In the genomic region with DNA sequence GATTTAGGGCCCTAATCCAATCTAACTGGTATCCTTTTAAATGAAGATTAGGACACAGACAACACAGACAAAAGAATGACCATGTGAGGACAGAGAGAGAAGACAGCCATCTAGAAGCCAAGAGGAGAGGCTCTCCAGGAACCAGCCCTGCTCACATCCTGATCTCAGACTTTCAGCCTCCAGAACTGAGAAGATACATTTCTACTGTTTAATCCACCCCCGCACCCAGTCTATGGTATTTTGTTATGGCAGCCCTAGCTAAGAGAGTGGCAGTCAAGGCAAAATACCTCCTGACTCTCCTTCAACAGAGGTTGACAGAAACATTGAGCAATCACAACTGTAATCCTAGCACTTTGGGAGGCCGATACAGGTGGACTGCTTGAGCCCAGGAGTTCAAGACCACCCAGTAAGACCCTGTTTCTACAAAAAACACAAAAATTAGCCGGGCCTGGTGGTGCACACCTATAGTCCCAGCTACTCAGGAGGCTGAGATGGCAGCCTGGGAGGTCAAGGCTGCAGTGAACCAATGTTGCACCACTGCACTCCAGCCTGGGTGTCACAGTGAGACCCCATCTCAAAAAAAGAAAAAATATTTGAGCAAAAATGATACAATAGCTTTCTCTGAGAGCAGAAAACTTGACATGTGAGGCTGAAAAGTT, we compare ENCODE assay signal across 14 cellular contexts. TPM values are rescaled to one million over a fixed set of nuclear protein-coding genes. Genes with fewer than 3 reads are reported as not detected.
DNase-seq lines count a peak whose midpoint lies in the region; ATAC-seq and TF ChIP-seq lines count a peak whose summit lies in the region.
"Had no signal": no experiment of that assay in that cellular context is flagged by ENCODE, and none has a peak within 500 bp of the region (broad histone marks: within the 10 kb centered on the region; RNA-seq: fewer than 3 reads in every experiment).

No MANE protein-coding gene starts in this region.

- no peak overlapping the region for H3K4me3 ChIP-seq in right cardiac atrium (ENCODE audit: low read length)
- H3K4me3 ChIP-seq: A549, ascending aorta, thyroid gland had no signal

- peaks cover 17% of the 10 kb centered on the region for H3K36me3 Mint-ChIP-seq in activated CD8-positive, alpha-beta T cell treated with anti-CD3 and anti-CD28 coated beads for 36 hours (ENCODE audit: low read depth)
- H3K36me3 Mint-ChIP-seq in activated CD8-positive, alpha-beta T cell treated with anti-CD3 and anti-CD28 coated beads, Interleukin-2, amount 10 ng/mL, durations not matched to agents 7 days and 5 days (ENCODE audit: low read depth): peaks cover 21% of the 10 kb centered on the region
- peaks cover 11% of the 10 kb centered on the region for H3K36me3 Mint-ChIP-seq in WTC11
- peaks cover 9% of the 10 kb centered on the region for H3K36me3 Mint-ChIP-seq in progenitor cell of endocrine pancreas (ENCODE audit: insufficient read depth)

- H3K9me3 ChIP-seq in right cardiac atrium (ENCODE audit: control insufficient read depth, low read length): no peaks in the 10 kb centered on the region
- H3K9me3 ChIP-seq: A549, ascending aorta, thyroid gland had no signal

- no peak for TF ChIP-seq CTCF in activated CD8-positive, alpha-beta T cell treated with anti-CD3 and anti-CD28 coated beads for 36 hours (IDR thresholded peaks at IDR 0.05)
- TF ChIP-seq CTCF in WTC11 (IDR thresholded peaks at IDR 0.05) (no peak), progenitor cell of endocrine pancreas (IDR thresholded peaks at IDR 0.05; ENCODE audit: unreplicated experiment) (no peak)

- peaks cover 52% of the 10 kb centered on the region for H3K4me1 Mint-ChIP-seq in activated CD8-positive, alpha-beta T cell treated with anti-CD3 and anti-CD28 coated beads for 36 hours (ENCODE audit: low read depth)
- H3K4me1 Mint-ChIP-seq in activated CD8-positive, alpha-beta T cell treated with anti-CD3 and anti-CD28 coated beads, Interleukin-2, amount 10 ng/mL, durations not matched to agents 7 days and 5 days (ENCODE audit: low read depth): peaks cover 8% of the 10 kb centered on the region
- peaks cover 32% of the 10 kb centered on the region for H3K4me1 Mint-ChIP-seq in WTC11
- H3K4me1 Mint-ChIP-seq in progenitor cell of endocrine pancreas (ENCODE audit: low read depth): peaks cover 22% of the 10 kb centered on the region

- POLR2A ChIA-PET in activated CD8-positive, alpha-beta T cell treated with anti-CD3 and anti-CD28 coated beads for 36 hours (lab: Charles Lee): interaction anchor here (1.5 to 1.9 kb wide), 2 partner anchors 13 to 22 kb away, joined by 4 to 5 read pairs; no protein-coding TSS in a partner anchor
- POLR2A ChIA-PET in activated CD8-positive, alpha-beta T cell treated with anti-CD3 and anti-CD28 coated beads, Interleukin-2, amount 10 ng/mL, durations not matched to agents 7 days and 5 days (lab: Charles Lee): no interaction called here
- POLR2A ChIA-PET in WTC11 (lab: Charles Lee): no interaction called here

- intact Hi-C loops in activated CD8-positive, alpha-beta T cell treated with anti-CD3 and anti-CD28 coated beads for 36 hours (cut with micrococcal nuclease): no loop called here
- intact Hi-C loops in right cardiac atrium (cut with DNase I): no loop called here

- peak overlapping the region; percentile 62 for H3K27ac Mint-ChIP-seq in activated CD8-positive, alpha-beta T cell treated with anti-CD3 and anti-CD28 coated beads for 36 hours
- H3K27ac Mint-ChIP-seq in activated CD8-positive, alpha-beta T cell treated with anti-CD3 and anti-CD28 coated beads, Interleukin-2, amount 10 ng/mL, durations not matched to agents 7 days and 5 days: no peak overlapping the region
- peak overlapping the region; percentile 85 for H3K27ac Mint-ChIP-seq in WTC11
- peak overlapping the region; percentile 90 for H3K27ac Mint-ChIP-seq in progenitor cell of endocrine pancreas
- H3K27ac Mint-ChIP-seq: nephron had no signal

- H3K27me3 Mint-ChIP-seq in activated CD8-positive, alpha-beta T cell treated with anti-CD3 and anti-CD28 coated beads for 36 hours: no peaks in the 10 kb centered on the region
- no peaks in the 10 kb centered on the region for H3K27me3 Mint-ChIP-seq in activated CD8-positive, alpha-beta T cell treated with anti-CD3 and anti-CD28 coated beads, Interleukin-2, amount 10 ng/mL, durations not matched to agents 7 days and 5 days (ENCODE audit: low read depth)
- H3K27me3 Mint-ChIP-seq in WTC11 (ENCODE audit: low read depth) (no peaks in the 10 kb centered on the region), progenitor cell of endocrine pancreas (no peaks in the 10 kb centered on the region)

- H3K27ac ChIP-seq in right cardiac atrium (ENCODE audit: low read length): no peak overlapping the region
- H3K27ac ChIP-seq: A549, ascending aorta, thyroid gland had no signal

- no peaks in the 10 kb centered on the region for H3K27me3 ChIP-seq in right cardiac atrium (ENCODE audit: control insufficient read depth, insufficient read depth)
- H3K27me3 ChIP-seq: ascending aorta, thyroid gland had no signal

- peak; percentile 8 for DNase-seq in activated CD8-positive, alpha-beta T cell treated with anti-CD3 and anti-CD28 coated beads for 36 hours
- no peak for DNase-seq in activated CD8-positive, alpha-beta T cell treated with anti-CD3 and anti-CD28 coated beads, Interleukin-2, amount 10 ng/mL, durations not matched to agents 7 days and 5 days
- no peak for DNase-seq in WTC11 (ENCODE audit: low spot score)
- no peak for DNase-seq in right cardiac atrium
- DNase-seq in progenitor cell of endocrine pancreas (ENCODE audit: low spot score, unreplicated experiment): no peak
- no peak for DNase-seq in NCI-H524 treated with DMSO at 0.1 percent for 48 hours (lab: John Stamatoyannopoulos, UW)
- DNase-seq in OCI-M1 (lab: John Stamatoyannopoulos, UW): no peak
- no peak for DNase-seq in AG20443 (ENCODE audit: low spot score)
- DNase-seq: KG1, NCI-H1436 treated with DMSO at 0.1 percent for 48 hours, thyroid gland had no signal

- no peak overlapping the region for H3K4me3 Mint-ChIP-seq in activated CD8-positive, alpha-beta T cell treated with anti-CD3 and anti-CD28 coated beads for 36 hours
- H3K4me3 Mint-ChIP-seq in activated CD8-positive, alpha-beta T cell treated with anti-CD3 and anti-CD28 coated beads, Interleukin-2, amount 10 ng/mL, durations not matched to agents 7 days and 5 days: no peak overlapping the region
- H3K4me3 Mint-ChIP-seq in WTC11 (no peak overlapping the region), progenitor cell of endocrine pancreas (ENCODE audit: low read depth) (no peak overlapping the region)
- H3K4me3 Mint-ChIP-seq: nephron had no signal

- no peak for ATAC-seq in activated CD8-positive, alpha-beta T cell treated with anti-CD3 and anti-CD28 coated beads for 36 hours
- no peak for ATAC-seq in activated CD8-positive, alpha-beta T cell treated with anti-CD3 and anti-CD28 coated beads, Interleukin-2, amount 10 ng/mL, durations not matched to agents 7 days and 5 days
- ATAC-seq in WTC11 (peak; percentile 61), right cardiac atrium (peak; percentile 18 to 40)

- H3K9me3 Mint-ChIP-seq in activated CD8-positive, alpha-beta T cell treated with anti-CD3 and anti-CD28 coated beads for 36 hours: no peaks in the 10 kb centered on the region
- no peaks in the 10 kb centered on the region for H3K9me3 Mint-ChIP-seq in activated CD8-positive, alpha-beta T cell treated with anti-CD3 and anti-CD28 coated beads, Interleukin-2, amount 10 ng/mL, durations not matched to agents 7 days and 5 days (ENCODE audit: insufficient read depth)
- H3K9me3 Mint-ChIP-seq in WTC11 (peaks cover 9% of the 10 kb centered on the region), progenitor cell of endocrine pancreas (ENCODE audit: low read depth) (peaks cover 3% of the 10 kb centered on the region)
- H3K9me3 Mint-ChIP-seq: nephron had no signal

- peaks cover 3% of the 10 kb centered on the region for H3K4me1 ChIP-seq in right cardiac atrium (ENCODE audit: control insufficient read depth, insufficient read depth, low read length)
- H3K4me1 ChIP-seq: ascending aorta had no signal

- CTCF ChIA-PET in activated CD8-positive, alpha-beta T cell treated with anti-CD3 and anti-CD28 coated beads for 36 hours (lab: Charles Lee): interaction anchor here (1.1 kb wide), 1 partner anchor 9 kb away, joined by 3 read pairs; no protein-coding TSS in a partner anchor
- CTCF ChIA-PET in activated CD8-positive, alpha-beta T cell treated with anti-CD3 and anti-CD28 coated beads, Interleukin-2, amount 10 ng/mL, durations not matched to agents 7 days and 5 days (lab: Charles Lee): no interaction called here
- CTCF ChIA-PET in WTC11 (lab: Charles Lee): no interaction called here

- 93% methylated on average over 3 of the region's 3 CpGs for WGBS in right cardiac atrium

TF ChIP-seq in WTC11, 78 proteins besides CTCF, POLR2A, EP300 and RAD21 (continues in another document):
- TF ChIP-seq JUN (CRISPR knock-in tag; IDR thresholded peaks at IDR 0.05): no peak
- TF ChIP-seq SOX15 (CRISPR knock-in tag; IDR thresholded peaks at IDR 0.05): no peak
- no peak for TF ChIP-seq NFE2L1 (CRISPR knock-in tag; IDR thresholded peaks at IDR 0.05)
- TF ChIP-seq ETV6 (CRISPR knock-in tag; IDR thresholded peaks at IDR 0.05): no peak
- TF ChIP-seq, protein P1, sequence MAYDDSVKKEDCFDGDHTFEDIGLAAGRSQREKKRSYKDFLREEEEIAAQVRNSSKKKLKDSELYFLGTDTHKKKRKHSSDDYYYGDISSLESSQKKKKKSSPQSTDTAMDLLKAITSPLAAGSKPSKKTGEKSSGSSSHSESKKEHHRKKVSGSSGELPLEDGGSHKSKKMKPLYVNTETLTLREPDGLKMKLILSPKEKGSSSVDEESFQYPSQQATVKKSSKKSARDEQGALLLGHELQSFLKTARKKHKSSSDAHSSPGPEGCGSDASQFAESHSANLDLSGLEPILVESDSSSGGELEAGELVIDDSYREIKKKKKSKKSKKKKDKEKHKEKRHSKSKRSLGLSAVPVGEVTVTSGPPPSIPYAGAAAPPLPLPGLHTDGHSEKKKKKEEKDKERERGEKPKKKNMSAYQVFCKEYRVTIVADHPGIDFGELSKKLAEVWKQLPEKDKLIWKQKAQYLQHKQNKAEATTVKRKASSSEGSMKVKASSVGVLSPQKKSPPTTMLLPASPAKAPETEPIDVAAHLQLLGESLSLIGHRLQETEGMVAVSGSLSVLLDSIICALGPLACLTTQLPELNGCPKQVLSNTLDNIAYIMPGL (CRISPR knock-in tag; IDR thresholded peaks at IDR 0.05): no peak
- no peak for TF ChIP-seq OVOL2 (CRISPR knock-in tag; IDR thresholded peaks at IDR 0.05; ENCODE audit: borderline replicate concordance)

RNA-seq across cellular contexts. Expression of a gene that starts 34.7 kb away (rescaled TPM):
- total RNA-seq in activated CD8-positive, alpha-beta T cell treated with anti-CD3 and anti-CD28 coated beads for 36 hours: 10 to 100 TPM; 71.4 to 74.6 TPM
- 10 to 100 TPM; 64.3 to 68.3 TPM for total RNA-seq in activated CD8-positive, alpha-beta T cell treated with anti-CD3 and anti-CD28 coated beads, Interleukin-2, amount 10 ng/mL, durations not matched to agents 7 days and 5 days
- total RNA-seq in WTC11 (2021) (64.7 to 67.1 TPM (median 67.0 TPM) in 3 replicates), right cardiac atrium (10 to 100 TPM; 36.7 to 45.7 (median 41.4) TPM), progenitor cell of endocrine pancreas (69.0 and 74.2 TPM in 2 replicates)
- 12.7 TPM for polyA plus RNA-seq in right cardiac atrium

Comparison
In these comparisons a context has a peak if more than half of its experiments do, and no peak if none do; other contexts are left out.
1. ATAC-seq: peak in WTC11 (single experiment) and right cardiac atrium (2 of 2); none in activated CD8-positive, alpha-beta T cell treated with anti-CD3 and anti-CD28 coated beads for 36 hours (single experiment) and activated CD8-positive, alpha-beta T cell treated with anti-CD3 and anti-CD28 coated beads, Interleukin-2, amount 10 ng/mL, durations not matched to agents 7 days and 5 days (single experiment).